Comparison of ENCODE assay signal across 32 cellular contexts in genomic region chr11:57273448-57274058, GRCh38. TPM values are rescaled to one million over a fixed set of nuclear protein-coding genes. Genes with fewer than 3 reads are reported as not detected.
"Had no signal": no experiment of that assay in that cellular context is flagged by ENCODE, and none has a peak within 500 bp of the region (broad histone marks: within the 10 kb centered on the region; RNA-seq: fewer than 3 reads in every experiment).

No MANE protein-coding gene starts in this region.

- H2AFZ ChIP-seq: hepatocyte had no signal

- H3K36me3 ChIP-seq: left ventricle myocardium inferior, ovary, sigmoid colon, spleen, thyroid gland, transverse colon, upper lobe of left lung, vagina had no signal

- ATAC-seq: mucosa of descending colon; naive thymus-derived CD4-positive, alpha-beta T cell; natural killer cell treated with Interleukin-12 subunit alpha and Interleukin-12 subunit beta and Interleukin-15 and Interleukin-18, amount 100 ng/mL, for 72 hours; right cardiac atrium; stimulated activated memory B cell treated with anti-CD40 and anti-IgM and Interleukin-4, amounts not matched to agents 10 μg/mL and 1 μg/mL and 100 μg/mL, for 72 hours; stimulated activated naive CD8-positive, alpha-beta T cell treated with anti-CD3 and anti-CD28 coated beads, Interleukin-15, amount 100 ng/mL, for 72 hours had no signal

- DNase-seq: islet precursor cell; left ventricle myocardium inferior; midbrain; mucosa of descending colon; naive thymus-derived CD4-positive, alpha-beta T cell; ovary; right cardiac atrium; sigmoid colon; small intestine; spleen; stimulated activated CD4-positive, alpha-beta T cell treated with anti-CD3 and anti-CD28 coated beads, Interleukin-1b, Interleukin-23, amount 100 ng/mL, for 48 hours; stimulated activated CD4-positive, alpha-beta T cell treated with anti-CD3 and anti-CD28 coated beads, Interleukin-2, amount 100 ng/mL, for 48 hours; stimulated activated CD4-positive, alpha-beta T cell treated with anti-CD3 and anti-CD28 coated beads, Interleukin-4, amount 100 ng/mL, for 4 hours; stimulated activated CD8-positive, alpha-beta memory T cell treated with anti-CD3 and anti-CD28 coated beads, Interleukin-4, amount 100 ng/mL, for 48 hours; stimulated activated naive CD4-positive, alpha-beta T cell treated with Interleukin-2 at 50 U/mL for 16 hours; stimulated activated naive CD8-positive, alpha-beta T cell treated with anti-CD3 and anti-CD28 coated beads, Interleukin-15, amount 100 ng/mL, for 72 hours; testis; thyroid gland; transverse colon; upper lobe of left lung had no signal

- H3K27ac Mint-ChIP-seq: memory B cell; naive thymus-derived CD4-positive, alpha-beta T cell; natural killer cell treated with Interleukin-12 subunit alpha and Interleukin-12 subunit beta and Interleukin-15 and Interleukin-18, amount 100 ng/mL, for 72 hours; progenitor cell of endocrine pancreas; stimulated activated memory B cell treated with anti-CD40 and anti-IgM and Interleukin-4, amounts not matched to agents 10 μg/mL and 1 μg/mL and 100 μg/mL, for 72 hours had no signal

- H3K27me3 ChIP-seq: hepatocyte, ovary, sigmoid colon, testis, thyroid gland, transverse colon, upper lobe of left lung, vagina had no signal

- FAIRE-seq: small intestine had no signal

- H3K4me3 ChIP-seq: hepatocyte, left ventricle myocardium inferior, lung, mucosa of descending colon, ovary, sigmoid colon, spleen, testis, thyroid gland, transverse colon, upper lobe of left lung, vagina had no signal

- H3K4me2 ChIP-seq: hepatocyte had no signal

- H3K4me3 Mint-ChIP-seq: memory B cell; naive thymus-derived CD4-positive, alpha-beta T cell; natural killer cell treated with Interleukin-12 subunit alpha and Interleukin-12 subunit beta and Interleukin-15 and Interleukin-18, amount 100 ng/mL, for 72 hours; stimulated activated memory B cell treated with anti-CD40 and anti-IgM and Interleukin-4, amounts not matched to agents 10 μg/mL and 1 μg/mL and 100 μg/mL, for 72 hours; stimulated activated naive CD8-positive, alpha-beta T cell treated with anti-CD3 and anti-CD28 coated beads, Interleukin-15, amount 100 ng/mL, for 72 hours had no signal

- H3K27ac ChIP-seq: hepatocyte, left ventricle myocardium inferior, ovary, sigmoid colon, spleen, testis, thyroid gland, transverse colon, vagina had no signal

- H3K9me3 ChIP-seq: mucosa of descending colon, ovary, testis, thyroid gland, transverse colon had no signal

- H3K36me3 Mint-ChIP-seq: natural killer cell treated with Interleukin-12 subunit alpha and Interleukin-12 subunit beta and Interleukin-15 and Interleukin-18, amount 100 ng/mL, for 72 hours; stimulated activated memory B cell treated with anti-CD40 and anti-IgM and Interleukin-4, amounts not matched to agents 10 μg/mL and 1 μg/mL and 100 μg/mL, for 72 hours had no signal

- H3K79me2 ChIP-seq: hepatocyte had no signal

RNA-seq across cellular contexts. Expression of gene APLNR, which starts 36.5 kb away (rescaled TPM):
- total RNA-seq: kidney epithelial cell; myocyte; naive thymus-derived CD4-positive, alpha-beta T cell; natural killer cell treated with Interleukin-12 subunit alpha and Interleukin-12 subunit beta and Interleukin-15 and Interleukin-18, amount 100 ng/mL, for 72 hours; pulmonary artery endothelial cell; renal cortical epithelial cell had no signal
- polyA plus RNA-seq: naive thymus-derived CD4-positive, alpha-beta T cell; neural cell had no signal
